Comparison of ENCODE assay signal across 1 cellular context in the genomic region with DNA sequence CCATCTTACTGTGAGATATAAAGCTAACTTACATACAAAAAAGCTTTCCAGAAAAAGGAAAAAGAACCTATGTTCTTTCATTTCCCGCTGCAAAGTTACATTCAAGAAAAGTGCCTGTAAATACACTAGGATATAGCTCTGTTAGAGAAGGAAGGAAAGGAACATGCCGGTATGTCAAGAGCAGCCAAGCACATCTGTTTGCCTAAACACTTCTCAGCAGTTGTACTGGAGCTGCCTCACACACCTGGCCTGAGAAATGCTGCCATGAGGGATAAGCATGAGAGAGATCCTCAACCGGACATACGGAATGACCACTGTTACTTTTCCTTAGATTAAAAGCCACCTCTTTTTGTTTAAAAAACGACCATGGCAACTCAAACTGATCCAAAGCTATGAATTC.
TF ChIP-seq lines count a peak whose summit lies in the region.

No MANE protein-coding gene starts in this region.

TF ChIP-seq in GM23338, 12 proteins besides CTCF, POLR2A, EP300 and RAD21 (continued from another document):
- TF ChIP-seq, protein P1, sequence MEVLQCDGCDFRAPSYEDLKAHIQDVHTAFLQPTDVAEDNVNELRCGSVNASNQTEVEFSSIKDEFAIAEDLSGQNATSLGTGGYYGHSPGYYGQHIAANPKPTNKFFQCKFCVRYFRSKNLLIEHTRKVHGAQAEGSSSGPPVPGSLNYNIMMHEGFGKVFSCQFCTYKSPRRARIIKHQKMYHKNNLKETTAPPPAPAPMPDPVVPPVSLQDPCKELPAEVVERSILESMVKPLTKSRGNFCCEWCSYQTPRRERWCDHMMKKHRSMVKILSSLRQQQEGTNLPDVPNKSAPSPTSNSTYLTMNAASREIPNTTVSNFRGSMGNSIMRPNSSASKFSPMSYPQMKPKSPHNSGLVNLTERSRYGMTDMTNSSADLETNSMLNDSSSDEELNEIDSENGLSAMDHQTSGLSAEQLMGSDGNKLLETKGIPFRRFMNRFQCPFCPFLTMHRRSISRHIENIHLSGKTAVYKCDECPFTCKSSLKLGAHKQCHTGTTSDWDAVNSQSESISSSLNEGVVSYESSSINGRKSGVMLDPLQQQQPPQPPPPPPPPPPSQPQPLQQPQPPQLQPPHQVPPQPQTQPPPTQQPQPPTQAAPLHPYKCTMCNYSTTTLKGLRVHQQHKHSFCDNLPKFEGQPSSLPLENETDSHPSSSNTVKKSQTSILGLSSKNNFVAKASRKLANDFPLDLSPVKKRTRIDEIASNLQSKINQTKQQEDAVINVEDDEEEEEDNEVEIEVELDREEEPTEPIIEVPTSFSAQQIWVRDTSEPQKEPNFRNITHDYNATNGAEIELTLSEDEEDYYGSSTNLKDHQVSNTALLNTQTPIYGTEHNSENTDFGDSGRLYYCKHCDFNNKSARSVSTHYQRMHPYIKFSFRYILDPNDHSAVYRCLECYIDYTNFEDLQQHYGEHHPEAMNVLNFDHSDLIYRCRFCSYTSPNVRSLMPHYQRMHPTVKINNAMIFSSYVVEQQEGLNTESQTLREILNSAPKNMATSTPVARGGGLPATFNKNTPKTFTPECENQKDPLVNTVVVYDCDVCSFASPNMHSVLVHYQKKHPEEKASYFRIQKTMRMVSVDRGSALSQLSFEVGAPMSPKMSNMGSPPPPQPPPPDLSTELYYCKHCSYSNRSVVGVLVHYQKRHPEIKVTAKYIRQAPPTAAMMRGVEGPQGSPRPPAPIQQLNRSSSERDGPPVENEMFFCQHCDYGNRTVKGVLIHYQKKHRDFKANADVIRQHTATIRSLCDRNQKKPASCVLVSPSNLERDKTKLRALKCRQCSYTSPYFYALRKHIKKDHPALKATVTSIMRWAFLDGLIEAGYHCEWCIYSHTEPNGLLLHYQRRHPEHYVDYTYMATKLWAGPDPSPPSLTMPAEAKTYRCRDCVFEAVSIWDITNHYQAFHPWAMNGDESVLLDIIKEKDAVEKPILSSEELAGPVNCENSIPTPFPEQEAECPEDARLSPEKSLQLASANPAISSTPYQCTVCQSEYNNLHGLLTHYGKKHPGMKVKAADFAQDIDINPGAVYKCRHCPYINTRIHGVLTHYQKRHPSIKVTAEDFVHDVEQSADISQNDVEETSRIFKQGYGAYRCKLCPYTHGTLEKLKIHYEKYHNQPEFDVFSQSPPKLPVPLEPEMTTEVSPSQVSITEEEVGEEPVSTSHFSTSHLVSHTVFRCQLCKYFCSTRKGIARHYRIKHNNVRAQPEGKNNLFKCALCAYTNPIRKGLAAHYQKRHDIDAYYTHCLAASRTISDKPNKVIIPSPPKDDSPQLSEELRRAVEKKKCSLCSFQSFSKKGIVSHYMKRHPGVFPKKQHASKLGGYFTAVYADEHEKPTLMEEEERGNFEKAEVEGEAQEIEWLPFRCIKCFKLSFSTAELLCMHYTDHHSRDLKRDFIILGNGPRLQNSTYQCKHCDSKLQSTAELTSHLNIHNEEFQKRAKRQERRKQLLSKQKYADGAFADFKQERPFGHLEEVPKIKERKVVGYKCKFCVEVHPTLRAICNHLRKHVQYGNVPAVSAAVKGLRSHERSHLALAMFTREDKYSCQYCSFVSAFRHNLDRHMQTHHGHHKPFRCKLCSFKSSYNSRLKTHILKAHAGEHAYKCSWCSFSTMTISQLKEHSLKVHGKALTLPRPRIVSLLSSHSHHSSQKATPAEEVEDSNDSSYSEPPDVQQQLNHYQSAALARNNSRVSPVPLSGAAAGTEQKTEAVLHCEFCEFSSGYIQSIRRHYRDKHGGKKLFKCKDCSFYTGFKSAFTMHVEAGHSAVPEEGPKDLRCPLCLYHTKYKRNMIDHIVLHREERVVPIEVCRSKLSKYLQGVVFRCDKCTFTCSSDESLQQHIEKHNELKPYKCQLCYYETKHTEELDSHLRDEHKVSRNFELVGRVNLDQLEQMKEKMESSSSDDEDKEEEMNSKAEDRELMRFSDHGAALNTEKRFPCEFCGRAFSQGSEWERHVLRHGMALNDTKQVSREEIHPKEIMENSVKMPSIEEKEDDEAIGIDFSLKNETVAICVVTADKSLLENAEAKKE (CRISPR knock-in tag; IDR thresholded peaks at IDR 0.05) = no peak
- TF ChIP-seq ZNF331 (CRISPR knock-in tag; IDR thresholded peaks at IDR 0.05; ENCODE audit: low read depth) (no peak), EZH2phosphoT487 (IDR thresholded peaks at IDR 0.05; ENCODE audit: unreplicated experiment) (no peak), JUNB (IDR thresholded peaks at IDR 0.05; ENCODE audit: unreplicated experiment) (no peak), POLR2AphosphoS5 (IDR thresholded peaks at IDR 0.05; ENCODE audit: low read depth) (no peak), NANOG (IDR thresholded peaks at IDR 0.05; ENCODE audit: borderline replicate concordance) (no peak), CREB1 (CRISPR knock-in tag; IDR thresholded peaks at IDR 0.05; ENCODE audit: low read depth) (no peak), ZNF114 (CRISPR knock-in tag; IDR thresholded peaks at IDR 0.05) (no peak)
- TF ChIP-seq, protein P2, sequence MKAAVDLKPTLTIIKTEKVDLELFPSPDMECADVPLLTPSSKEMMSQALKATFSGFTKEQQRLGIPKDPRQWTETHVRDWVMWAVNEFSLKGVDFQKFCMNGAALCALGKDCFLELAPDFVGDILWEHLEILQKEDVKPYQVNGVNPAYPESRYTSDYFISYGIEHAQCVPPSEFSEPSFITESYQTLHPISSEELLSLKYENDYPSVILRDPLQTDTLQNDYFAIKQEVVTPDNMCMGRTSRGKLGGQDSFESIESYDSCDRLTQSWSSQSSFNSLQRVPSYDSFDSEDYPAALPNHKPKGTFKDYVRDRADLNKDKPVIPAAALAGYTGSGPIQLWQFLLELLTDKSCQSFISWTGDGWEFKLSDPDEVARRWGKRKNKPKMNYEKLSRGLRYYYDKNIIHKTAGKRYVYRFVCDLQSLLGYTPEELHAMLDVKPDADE (IDR thresholded peaks at IDR 0.05) = no peak
TF ChIP-seq in GM23338: peak in this region for 0.
